Comparison of ENCODE assay signal across 8 cellular contexts in the genomic region with DNA sequence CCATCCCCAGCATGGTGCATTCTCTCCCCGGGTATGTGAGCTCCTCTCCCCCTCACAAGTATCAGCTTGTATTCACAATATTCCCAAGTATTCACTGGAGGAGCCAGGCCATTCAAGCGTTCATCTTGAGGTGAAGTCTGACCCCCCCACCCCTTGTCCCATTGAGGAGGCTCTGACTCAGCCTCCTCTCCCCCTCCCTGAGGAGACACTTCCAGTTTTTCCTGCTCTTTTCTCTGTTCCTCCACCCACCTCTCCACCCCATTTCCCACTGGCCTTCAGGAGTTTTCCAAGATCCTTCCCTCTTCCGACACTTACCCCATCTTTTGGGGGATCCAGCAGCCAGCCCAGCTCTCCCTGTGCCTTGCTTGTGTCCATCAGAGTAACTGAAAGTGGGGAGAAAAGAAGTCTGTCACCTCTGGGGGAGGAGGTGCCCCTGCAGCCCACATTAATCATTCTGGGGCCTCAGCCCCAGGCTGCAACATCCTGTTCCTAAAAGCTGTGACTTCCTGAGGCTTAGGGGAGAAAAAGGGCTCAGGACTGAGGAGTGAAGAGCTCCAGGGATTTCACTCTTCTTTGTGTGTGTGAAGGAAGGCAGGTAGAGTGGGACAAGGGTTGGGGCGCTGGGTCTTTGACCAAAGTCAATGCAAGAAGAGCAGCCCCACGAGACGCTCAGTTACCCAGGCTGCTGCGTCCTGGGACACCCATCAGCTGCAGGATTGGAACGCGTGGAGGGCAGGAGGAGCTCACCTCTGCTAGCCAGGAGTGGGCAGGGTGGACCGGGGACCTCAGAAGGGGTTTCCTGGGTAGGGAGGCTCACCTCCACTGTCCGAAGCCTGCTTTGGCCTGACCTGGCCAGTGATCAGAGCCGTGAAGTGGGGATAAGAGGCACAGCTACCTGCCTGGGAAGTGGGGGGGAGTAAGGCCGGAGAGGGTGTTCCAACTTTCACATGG. TPM values are rescaled to one million over a fixed set of nuclear protein-coding genes. Genes with fewer than 3 reads are reported as not detected.
DNase-seq lines count a peak whose midpoint lies in the region; ATAC-seq and TF ChIP-seq lines count a peak whose summit lies in the region.

No MANE protein-coding gene starts in this region.

- H3K4me1 Mint-ChIP-seq in Calu3 (ENCODE audit: low read depth, unreplicated experiment): peaks cover 20% of the 10 kb centered on the region
- peaks cover 18 to 23% of the 10 kb centered on the region in 2 donors for H3K4me1 Mint-ChIP-seq in natural killer cell treated with Interleukin-12 subunit alpha and Interleukin-12 subunit beta and Interleukin-15 and Interleukin-18, amount 100 ng/mL, for 72 hours (ENCODE audit: low read depth in 2 of 2)

- no peaks in the 10 kb centered on the region for H3K9me3 ChIP-seq in Peyer's patch
- no peaks in the 10 kb centered on the region for H3K9me3 ChIP-seq in duodenal mucosa (ENCODE audit: control insufficient read depth in 1 of 2, low read length in 2 of 2)
- H3K9me3 ChIP-seq in sigmoid colon: no peaks in the 10 kb centered on the region

- peak overlapping the region; percentile 59 to 78 (median 75) for H3K27ac ChIP-seq in Peyer's patch
- no peak overlapping the region for H3K27ac ChIP-seq in duodenal mucosa (ENCODE audit: low read depth, low read length)
- no peak overlapping the region for H3K27ac ChIP-seq in sigmoid colon

- peak overlapping the region; percentile 81 for H3K27ac Mint-ChIP-seq in Calu3 (ENCODE audit: unreplicated experiment)
- peak overlapping the region; percentile 17 to 37 for H3K27ac Mint-ChIP-seq in natural killer cell treated with Interleukin-12 subunit alpha and Interleukin-12 subunit beta and Interleukin-15 and Interleukin-18, amount 100 ng/mL, for 72 hours

- TF ChIP-seq POLR2A in Peyer's patch (IDR thresholded peaks at IDR 0.05): no peak
- TF ChIP-seq POLR2A in sigmoid colon (IDR thresholded peaks at IDR 0.05): no peak

- DNase-seq in Calu3: no peak
- peak in 1 of 3 donors; percentile 55 for DNase-seq in Peyer's patch
- no peak for DNase-seq in natural killer cell treated with Interleukin-12 subunit alpha and Interleukin-12 subunit beta and Interleukin-15 and Interleukin-18, amount 100 ng/mL, for 72 hours (ENCODE audit: low spot score)
- DNase-seq in sigmoid colon: no peak
- DNase-seq in amygdala (lab: John Stamatoyannopoulos, UW): no peak
- DNase-seq in globus pallidus (ENCODE audit: low spot score): no peak

- H3K9me3 Mint-ChIP-seq in Calu3 (ENCODE audit: low read depth, unreplicated experiment): no peaks in the 10 kb centered on the region
- no peaks in the 10 kb centered on the region for H3K9me3 Mint-ChIP-seq in natural killer cell treated with Interleukin-12 subunit alpha and Interleukin-12 subunit beta and Interleukin-15 and Interleukin-18, amount 100 ng/mL, for 72 hours

- CTCF ChIA-PET in Calu3 (lab: Charles Lee): interaction anchor here (0.5 to 1.2 kb wide), 3 partner anchors 15 to 97 kb away, joined by 3 to 12 read pairs (median 3); no protein-coding TSS in a partner anchor

- H3K27me3 ChIP-seq in Peyer's patch (no peaks in the 10 kb centered on the region), duodenal mucosa (ENCODE audit: control insufficient read depth in 1 of 2, insufficient read depth in 2 of 2, low read length in 2 of 2) (no peaks in the 10 kb centered on the region), sigmoid colon (no peaks in the 10 kb centered on the region)

- peaks cover 18% of the 10 kb centered on the region for H3K36me3 Mint-ChIP-seq in Calu3 (ENCODE audit: insufficient read depth, unreplicated experiment)
- no peaks in the 10 kb centered on the region for H3K36me3 Mint-ChIP-seq in natural killer cell treated with Interleukin-12 subunit alpha and Interleukin-12 subunit beta and Interleukin-15 and Interleukin-18, amount 100 ng/mL, for 72 hours

- H3K27me3 Mint-ChIP-seq in Calu3 (ENCODE audit: unreplicated experiment): no peaks in the 10 kb centered on the region
- peaks cover 39 to 49% of the 10 kb centered on the region in 2 donors for H3K27me3 Mint-ChIP-seq in natural killer cell treated with Interleukin-12 subunit alpha and Interleukin-12 subunit beta and Interleukin-15 and Interleukin-18, amount 100 ng/mL, for 72 hours

- H3K36me3 ChIP-seq in Peyer's patch (no peaks in the 10 kb centered on the region), duodenal mucosa (ENCODE audit: control insufficient read depth in 1 of 2, insufficient read depth in 2 of 2, low read length in 2 of 2) (peaks cover 0 to 5% of the 10 kb centered on the region in 2 donors), sigmoid colon (no peaks in the 10 kb centered on the region)

- 31 to 44% methylated on average over 13 of the region's 13 CpGs for WGBS in sigmoid colon, 2 donors

- BruUV-seq in Calu3 (replicated peaks; lab: Mats Ljungman, UMichigan): no TSS peak

- intact Hi-C loops in Calu3 (cut with micrococcal nuclease; ENCODE audit: unreplicated experiment) (loop anchor here (2.0 kb wide), 2 partner anchors 87 to 167 kb away; no protein-coding TSS in a partner anchor), sigmoid colon (cut with DNase I) (no loop called here)

- peak overlapping the region; percentile 88 for H3K4me3 Mint-ChIP-seq in Calu3 (ENCODE audit: low read depth, unreplicated experiment)
- peak overlapping the region; percentile 86 for H3K4me3 Mint-ChIP-seq in natural killer cell treated with Interleukin-12 subunit alpha and Interleukin-12 subunit beta and Interleukin-15 and Interleukin-18, amount 100 ng/mL, for 72 hours

- peak overlapping the region; percentile 73 to 83 for H3K9ac ChIP-seq in duodenal mucosa (ENCODE audit: low read depth in 1 of 2, low read length in 2 of 2)

- ATAC-seq in natural killer cell treated with Interleukin-12 subunit alpha and Interleukin-12 subunit beta and Interleukin-15 and Interleukin-18, amount 100 ng/mL, for 72 hours: peak; percentile 87 to 90
- ATAC-seq in HG02588 (IDR thresholded peaks at IDR 0.05; ENCODE audit: unreplicated experiment): no peak

- TF ChIP-seq CTCF in Calu3 (IDR thresholded peaks at IDR 0.05; ENCODE audit: unreplicated experiment) (no peak), Peyer's patch (IDR thresholded peaks at IDR 0.05) (no peak), sigmoid colon (IDR thresholded peaks at IDR 0.05) (no peak)

- H3K4me1 ChIP-seq in Peyer's patch (peaks cover 0 to 44% (median 10%) of the 10 kb centered on the region in 4 donors), duodenal mucosa (ENCODE audit: control insufficient read depth in 1 of 2, insufficient read depth in 2 of 2, low read length in 2 of 2) (peaks cover 43 to 51% of the 10 kb centered on the region in 2 donors), sigmoid colon (peaks cover 0 to 41% (median 25%) of the 10 kb centered on the region in 4 donors)

- peak overlapping the region; percentile 49 to 76 (median 67) for H3K4me3 ChIP-seq in Peyer's patch
- H3K4me3 ChIP-seq in duodenal mucosa (ENCODE audit: low read depth in 1 of 2, low read length in 2 of 2): peak overlapping the region; percentile 74 to 86
- H3K4me3 ChIP-seq in sigmoid colon: peak overlapping the region in 1 of 4 donors; percentile 30

- no peak for TF ChIP-seq EP300 in sigmoid colon (IDR thresholded peaks at IDR 0.05)

RNA-seq across cellular contexts. Expression of gene EPHA1, which starts 1.1 kb away (rescaled TPM):
- total RNA-seq in Calu3 (2022): 21.6 and 23.6 TPM in 2 replicates
- 10 to 100 TPM; 52.5 to 81.3 (median 63.9) TPM for total RNA-seq in Peyer's patch
- total RNA-seq in natural killer cell treated with Interleukin-12 subunit alpha and Interleukin-12 subunit beta and Interleukin-15 and Interleukin-18, amount 100 ng/mL, for 72 hours: under 1 TPM in 1 of 2 donors, not detected in 1; 0.21 TPM
- 1 to 10 TPM in 1 of 4 donors, under 1 TPM in 1, not detected in 2; 0.14 to 1.5 TPM for total RNA-seq in sigmoid colon
- 10 to 100 TPM in 1 of 3 donors, 1 to 10 TPM in 1, under 1 TPM in 1; 0.92 to 10.2 (median 4.2) TPM for polyA plus RNA-seq in sigmoid colon

RNA-seq across cellular contexts. Expression of gene ZYX, which starts 26.4 kb away (rescaled TPM):
- total RNA-seq in Calu3 (2022): 114 and 119 TPM in 2 replicates
- 10 to 100 TPM; 47.0 to 88.0 (median 55.9) TPM for total RNA-seq in Peyer's patch
- total RNA-seq in natural killer cell treated with Interleukin-12 subunit alpha and Interleukin-12 subunit beta and Interleukin-15 and Interleukin-18, amount 100 ng/mL, for 72 hours: 100 to 1,000 TPM in 1 of 2 donors, 10 to 100 TPM in 1; 81.6 to 114 TPM
- total RNA-seq in sigmoid colon: 100 to 1,000 TPM in 2 of 4 donors, 10 to 100 TPM in 2; 67.3 to 218 (median 120) TPM
- polyA plus RNA-seq in sigmoid colon: 10 to 100 TPM; 34.4 to 91.3 (median 46.8) TPM

RNA-seq across cellular contexts. Expression of gene TAS2R60, which starts 35.7 kb away (rescaled TPM):
- total RNA-seq in Calu3 (2022) (not detected in 2 replicates), Peyer's patch (1 to 10 TPM in 1 of 4 donors, not detected in 3; 1.3 TPM), sigmoid colon (not detected)
- not detected for total RNA-seq in natural killer cell treated with Interleukin-12 subunit alpha and Interleukin-12 subunit beta and Interleukin-15 and Interleukin-18, amount 100 ng/mL, for 72 hours
- not detected for polyA plus RNA-seq in sigmoid colon

RNA-seq across cellular contexts. Expression of gene FAM131B, which starts 45.1 kb away (rescaled TPM):
- total RNA-seq in Calu3 (2022): 0.19 and 1.2 TPM in 2 replicates
- under 1 TPM in 3 of 4 donors, not detected in 1; 0.66 to 0.83 (median 0.80) TPM for total RNA-seq in Peyer's patch
- total RNA-seq in natural killer cell treated with Interleukin-12 subunit alpha and Interleukin-12 subunit beta and Interleukin-15 and Interleukin-18, amount 100 ng/mL, for 72 hours: 1 to 10 TPM; 2.9 TPM
- 10 to 100 TPM in 1 of 4 donors, 1 to 10 TPM in 3; 6.4 to 15.7 (median 6.8) TPM for total RNA-seq in sigmoid colon
- 1 to 10 TPM in 1 of 3 donors, under 1 TPM in 2; under 0.01 to 2.0 (median under 0.01) TPM for polyA plus RNA-seq in sigmoid colon

Comparison
In these comparisons a context has a peak if more than half of its experiments do, and no peak if none do; other contexts are left out.
1. H3K27ac ChIP-seq: peak in Peyer's patch (4 of 4); none in duodenal mucosa (single experiment) and sigmoid colon (0 of 4).